ENCODE assay signal across 17 cellular contexts in the genomic region with DNA sequence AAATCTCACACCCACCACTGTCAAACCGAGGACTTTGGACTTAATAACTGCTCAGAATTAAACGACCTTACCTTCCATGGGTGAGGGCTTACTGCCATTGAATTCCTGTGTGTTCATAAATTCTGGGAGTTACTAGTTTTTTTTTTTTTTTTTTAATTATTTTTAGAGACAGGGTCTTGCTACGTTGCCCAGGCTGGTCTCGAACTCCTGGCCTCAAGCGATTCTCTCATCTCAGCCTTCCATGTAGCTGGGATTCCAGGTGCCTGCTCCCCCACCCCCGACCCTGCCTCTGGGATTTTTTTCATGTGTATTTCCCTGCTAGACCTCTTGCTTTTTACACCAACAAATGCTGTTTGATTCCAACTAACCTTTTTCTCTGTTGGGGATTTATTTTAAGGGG. TPM values are rescaled to one million over a fixed set of nuclear protein-coding genes. Genes with fewer than 3 reads are reported as not detected.
"Had no signal": no experiment of that assay in that cellular context is flagged by ENCODE, and none has a peak within 500 bp of the region (broad histone marks: within the 10 kb centered on the region; RNA-seq: fewer than 3 reads in every experiment).

No MANE protein-coding gene starts in this region.

- DNase-seq: activated CD4-positive, CD25-positive, alpha-beta regulatory T cell treated with anti-CD3 and anti-CD28 coated beads, Interleukin-2, amount 50 U/mL, for 72 hours; activated naive CD4-positive, alpha-beta T cell treated with Interleukin-2 at 50 U/mL for 16 hours; activated T-cell treated with anti-CD3 and anti-CD28 coated beads for 4 hours; anterior cingulate cortex; head of caudate nucleus; mesenchymal stem cell; natural killer cell; nucleus accumbens; stimulated activated CD4-positive, alpha-beta T cell treated with anti-CD3 and anti-CD28 coated beads, Interleukin-4, amount 100 ng/mL, for 4 hours; stimulated activated CD8-positive, alpha-beta memory T cell treated with anti-CD3 and anti-CD28 coated beads, Interleukin-4, amount 100 ng/mL, for 48 hours; stimulated activated naive CD4-positive, alpha-beta T cell treated with Interleukin-2 at 50 U/mL for 16 hours; T-helper 9 cell had no signal

- H3K9me3 Mint-ChIP-seq: natural killer cell had no signal

- ATAC-seq: esophagus mucosa, left lobe of liver, natural killer cell had no signal

- H3K4me3 Mint-ChIP-seq: natural killer cell had no signal

- H3K36me3 Mint-ChIP-seq: natural killer cell had no signal

- H3K27ac Mint-ChIP-seq: natural killer cell had no signal

RNA-seq across cellular contexts. Expression of a gene that starts 14.9 kb away (rescaled TPM):
- total RNA-seq: bronchial epithelial cell, chondrocyte, SK-MEL-5 had no signal
